ENCODE assay signal across 1 cellular context in genomic region chr18:13973061-13973460, GRCh38.
TF ChIP-seq lines count a peak whose summit lies in the region.

No MANE protein-coding gene starts in this region.

TF ChIP-seq in HCT116, 20 proteins besides CTCF, POLR2A, EP300 and RAD21 (continued from another document):
- TF ChIP-seq SP1 (IDR thresholded peaks at IDR 0.05; ENCODE audit: low read depth), result no peak
- no peak for TF ChIP-seq REST (IDR thresholded peaks at IDR 0.05; ENCODE audit: low read depth)
- TF ChIP-seq POLR2AphosphoS5 (IDR thresholded peaks at IDR 0.05; ENCODE audit: low read depth, low read length), result no peak
- no peak for TF ChIP-seq SIN3A (IDR thresholded peaks at IDR 0.05; ENCODE audit: low read depth)
- TF ChIP-seq ZNF274 (IDR thresholded peaks at IDR 0.05; ENCODE audit: low read depth, low read length), result no peak
